In genomic region chr2:197179744-197180498, GRCh38 we compare ENCODE assay signal across 10 cellular contexts.
DNase-seq lines count a peak whose midpoint lies in the region; ATAC-seq, FAIRE-seq and TF ChIP-seq lines count a peak whose summit lies in the region.
"Had no signal": no experiment of that assay in that cellular context is flagged by ENCODE, and none has a peak within 500 bp of the region (broad histone marks: within the 10 kb centered on the region; RNA-seq: fewer than 3 reads in every experiment).

No MANE protein-coding gene starts in this region.

- FAIRE-seq in kidney (lab: Jason Lieb, UNC) = no peak

- intact Hi-C loops in kidney (cut with DNase I) (loop anchor here (10.0 kb wide), 1 partner anchor 205 kb away; no protein-coding TSS in a partner anchor), transverse colon (cut with DNase I; ENCODE audit: low total_unique reads) (no loop called here), mucosa of descending colon (cut with DNase I, micrococcal nuclease) (loop anchor here in 1 of 2 donors (10.0 kb wide), 1 partner anchor 195 kb away; no protein-coding TSS in a partner anchor)

- TF ChIP-seq POLR2A in transverse colon (IDR thresholded peaks at IDR 0.05) = no peak

- H3K27ac ChIP-seq in brain microvascular endothelial cell (peak overlapping the region; percentile 48), kidney (ENCODE audit: low read depth in 2 of 2, low read length in 2 of 2) (no peak overlapping the region), transverse colon (peak overlapping the region in 3 of 4 donors; percentile 9 to 22 (median 15))

- peaks cover 78% of the 10 kb centered on the region for H3K4me1 Mint-ChIP-seq in activated naive CD4-positive, alpha-beta T cell treated with anti-CD3 and anti-CD28 coated beads, Interleukin-2, amount 50 U/mL, for 24 hours
- peaks cover 30% of the 10 kb centered on the region for H3K4me1 Mint-ChIP-seq in activated naive CD4-positive, alpha-beta T cell treated with anti-CD3 and anti-CD28 coated beads, Interleukin-2, amount 10 ng/mL, durations not matched to agents 7 days and 5 days

- peaks cover 31% of the 10 kb centered on the region for H3K36me3 Mint-ChIP-seq in activated naive CD4-positive, alpha-beta T cell treated with anti-CD3 and anti-CD28 coated beads, Interleukin-2, amount 50 U/mL, for 24 hours
- H3K36me3 Mint-ChIP-seq in activated naive CD4-positive, alpha-beta T cell treated with anti-CD3 and anti-CD28 coated beads, Interleukin-2, amount 10 ng/mL, durations not matched to agents 7 days and 5 days = peaks cover 45% of the 10 kb centered on the region

- H3K27me3 Mint-ChIP-seq in activated naive CD4-positive, alpha-beta T cell treated with anti-CD3 and anti-CD28 coated beads, Interleukin-2, amount 50 U/mL, for 24 hours = no peaks in the 10 kb centered on the region
- no peaks in the 10 kb centered on the region for H3K27me3 Mint-ChIP-seq in activated naive CD4-positive, alpha-beta T cell treated with anti-CD3 and anti-CD28 coated beads, Interleukin-2, amount 10 ng/mL, durations not matched to agents 7 days and 5 days

- no peak for ATAC-seq in mucosa of descending colon

- H3K9ac ChIP-seq in kidney (ENCODE audit: low read length in 2 of 2) = no peak overlapping the region

- no peaks in the 10 kb centered on the region for H3K36me3 ChIP-seq in brain microvascular endothelial cell (replicated peaks)
- no peaks in the 10 kb centered on the region for H3K36me3 ChIP-seq in kidney (ENCODE audit: control insufficient read depth in 1 of 2, insufficient read depth in 2 of 2, low read length in 2 of 2)
- H3K36me3 ChIP-seq in transverse colon = no peaks in the 10 kb centered on the region
- no peaks in the 10 kb centered on the region for H3K36me3 ChIP-seq in mucosa of descending colon (ENCODE audit: low read depth)

- H3K4me3 Mint-ChIP-seq in activated naive CD4-positive, alpha-beta T cell treated with anti-CD3 and anti-CD28 coated beads, Interleukin-2, amount 50 U/mL, for 24 hours = no peak overlapping the region
- no peak overlapping the region for H3K4me3 Mint-ChIP-seq in activated naive CD4-positive, alpha-beta T cell treated with anti-CD3 and anti-CD28 coated beads, Interleukin-2, amount 10 ng/mL, durations not matched to agents 7 days and 5 days

- no peak for TF ChIP-seq EP300 in transverse colon (IDR thresholded peaks at IDR 0.05; ENCODE audit: low read depth)

- H3K4me3 ChIP-seq in brain microvascular endothelial cell (ENCODE audit: low read depth, low read length) (no peak overlapping the region), kidney (ENCODE audit: low read length in 2 of 2) (no peak overlapping the region), transverse colon (no peak overlapping the region), mucosa of descending colon (no peak overlapping the region)

- H3K27me3 ChIP-seq in brain microvascular endothelial cell (replicated peaks) = no peaks in the 10 kb centered on the region
- no peaks in the 10 kb centered on the region for H3K27me3 ChIP-seq in transverse colon

- no peaks in the 10 kb centered on the region for H3K9me3 Mint-ChIP-seq in activated naive CD4-positive, alpha-beta T cell treated with anti-CD3 and anti-CD28 coated beads, Interleukin-2, amount 50 U/mL, for 24 hours
- no peaks in the 10 kb centered on the region for H3K9me3 Mint-ChIP-seq in activated naive CD4-positive, alpha-beta T cell treated with anti-CD3 and anti-CD28 coated beads, Interleukin-2, amount 10 ng/mL, durations not matched to agents 7 days and 5 days

- WGBS in transverse colon (ENCODE audit: low coverage in 1 of 2), 2 donors = 70 to 82% methylated on average over 7 to 12 of the region's 12 CpGs

- H3K9me3 ChIP-seq in kidney (ENCODE audit: control insufficient read depth in 1 of 2, low read length in 2 of 2) = no peaks in the 10 kb centered on the region
- no peaks in the 10 kb centered on the region for H3K9me3 ChIP-seq in transverse colon
- no peaks in the 10 kb centered on the region for H3K9me3 ChIP-seq in mucosa of descending colon

- in situ Hi-C loops in brain microvascular endothelial cell (cut with HindIII; ENCODE audit: low pct_ligation_motif_present, low sequenced_read_pairs) (no loop called here), transverse colon (cut with MboI; ENCODE audit: low pct_ligation_motif_present in 1 of 4, low pct_unique_long_range_greater_than_20kb in 1 of 4, low sequenced_read_pairs in 3 of 4) (loop anchor here in 2 of 4 donors (10.0 to 25.0 kb wide), 4 partner anchors 65 to 195 kb away; partner anchors contain the start of gene ANKRD44 (in 2 of the 2))

- TF ChIP-seq CTCF in brain microvascular endothelial cell (IDR thresholded peaks at IDR 0.05; ENCODE audit: low read depth, low read length, missing control alignments) (no peak), kidney (IDR thresholded peaks at IDR 0.05; ENCODE audit: borderline replicate concordance, extremely low read depth, insufficient read depth) (no peak), transverse colon (IDR thresholded peaks at IDR 0.05) (no peak), mucosa of descending colon (IDR thresholded peaks at IDR 0.05) (no peak)

- H3K4me1 ChIP-seq in kidney (ENCODE audit: control insufficient read depth in 1 of 2, insufficient read depth in 1 of 2, low read depth in 1 of 2, low read length in 2 of 2) (peaks cover 0 to 6% of the 10 kb centered on the region in 2 donors), transverse colon (peaks cover 0 to 9% (median 4%) of the 10 kb centered on the region in 4 donors), mucosa of descending colon (ENCODE audit: low read depth) (no peaks in the 10 kb centered on the region)

- CTCF ChIA-PET in activated naive CD4-positive, alpha-beta T cell treated with anti-CD3 and anti-CD28 coated beads, Interleukin-2, amount 10 ng/mL, durations not matched to agents 7 days and 5 days (lab: Charles Lee) = interaction anchor here (0.6 to 1.7 kb wide), 3 partner anchors 9 to 66 kb away, joined by 3 to 7 read pairs (median 4); no protein-coding TSS in a partner anchor

- peak overlapping the region; percentile 53 for H3K27ac Mint-ChIP-seq in activated naive CD4-positive, alpha-beta T cell treated with anti-CD3 and anti-CD28 coated beads, Interleukin-2, amount 50 U/mL, for 24 hours
- H3K27ac Mint-ChIP-seq in activated naive CD4-positive, alpha-beta T cell treated with anti-CD3 and anti-CD28 coated beads, Interleukin-2, amount 10 ng/mL, durations not matched to agents 7 days and 5 days = no peak overlapping the region

- no peak for DNase-seq in activated naive CD4-positive, alpha-beta T cell treated with anti-CD3 and anti-CD28 coated beads, Interleukin-2, amount 10 ng/mL, durations not matched to agents 7 days and 5 days
- DNase-seq in brain microvascular endothelial cell = peak; percentile 68
- peak; percentile 58 for DNase-seq in kidney
- no peak for DNase-seq in transverse colon
- DNase-seq in mucosa of descending colon = no peak
- no peak for DNase-seq in NCI-H1436 (lab: John Stamatoyannopoulos, UW)
- no peak for DNase-seq in COLO668 (lab: John Stamatoyannopoulos, UW; ENCODE audit: unreplicated experiment)
- DNase-seq: glutamatergic neuron, NCI-H1092 treated with DMSO at 0.1 percent for 48 hours had no signal

Comparison
In these comparisons a context has a peak if more than half of its experiments do, and no peak if none do; other contexts are left out.
1. DNase-seq: peak in brain microvascular endothelial cell (single experiment) and kidney (single experiment); none in activated naive CD4-positive, alpha-beta T cell treated with anti-CD3 and anti-CD28 coated beads, Interleukin-2, amount 10 ng/mL, durations not matched to agents 7 days and 5 days (single experiment), transverse colon (single experiment), mucosa of descending colon (0 of 3), NCI-H1436 (single experiment) and COLO668 (single experiment).
2. H3K27ac ChIP-seq: peak in brain microvascular endothelial cell (single experiment) and transverse colon (3 of 4); none in kidney (0 of 2).